Comparison of ENCODE assay signal across 1 cellular context in the genomic region with DNA sequence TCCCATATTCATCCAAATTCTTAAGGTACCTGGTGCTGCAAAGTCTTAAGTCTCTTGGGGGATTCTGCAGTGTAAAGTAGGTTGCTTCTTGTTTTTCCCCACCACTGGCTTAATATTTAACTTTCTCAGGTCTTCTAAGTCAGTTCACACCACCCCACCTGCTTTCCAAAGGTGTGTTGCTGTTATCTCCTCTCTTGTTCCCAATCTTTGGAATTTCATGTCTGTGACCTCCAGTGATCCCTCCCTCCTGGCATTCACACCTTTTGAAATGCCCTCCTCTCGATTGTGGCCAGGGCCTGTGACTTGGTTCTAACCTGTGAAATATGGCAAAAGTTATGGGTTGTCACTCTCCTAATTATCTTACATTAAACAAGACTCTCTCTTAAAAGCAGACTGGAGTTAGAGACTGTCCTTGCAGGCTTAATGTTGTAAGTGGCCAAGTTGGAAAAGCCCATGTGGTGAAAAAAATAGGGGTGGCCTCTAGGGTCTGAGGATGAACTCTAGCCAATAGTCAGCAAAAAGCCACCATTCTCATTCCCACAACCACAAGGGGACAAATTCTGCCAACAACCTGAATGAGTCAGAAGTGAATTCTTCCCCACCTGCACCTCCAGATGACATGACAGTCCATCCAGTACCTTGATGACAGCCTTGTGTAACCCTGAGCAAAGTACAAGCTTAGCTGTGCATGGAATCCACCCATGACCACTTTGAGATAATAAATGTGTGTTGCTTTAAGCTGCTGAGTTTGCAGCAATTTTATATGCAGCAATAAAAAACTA.
TF ChIP-seq lines count a peak whose summit lies in the region.

No MANE protein-coding gene starts in this region.

TF ChIP-seq in K562, 482 proteins besides CTCF, POLR2A, EP300 and RAD21:
- TF ChIP-seq, protein P1, sequence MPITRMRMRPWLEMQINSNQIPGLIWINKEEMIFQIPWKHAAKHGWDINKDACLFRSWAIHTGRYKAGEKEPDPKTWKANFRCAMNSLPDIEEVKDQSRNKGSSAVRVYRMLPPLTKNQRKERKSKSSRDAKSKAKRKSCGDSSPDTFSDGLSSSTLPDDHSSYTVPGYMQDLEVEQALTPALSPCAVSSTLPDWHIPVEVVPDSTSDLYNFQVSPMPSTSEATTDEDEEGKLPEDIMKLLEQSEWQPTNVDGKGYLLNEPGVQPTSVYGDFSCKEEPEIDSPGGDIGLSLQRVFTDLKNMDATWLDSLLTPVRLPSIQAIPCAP (CRISPR knock-in tag; IDR thresholded peaks at IDR 0.05; ENCODE audit: borderline replicate concordance): no peak
- TF ChIP-seq, protein P2, sequence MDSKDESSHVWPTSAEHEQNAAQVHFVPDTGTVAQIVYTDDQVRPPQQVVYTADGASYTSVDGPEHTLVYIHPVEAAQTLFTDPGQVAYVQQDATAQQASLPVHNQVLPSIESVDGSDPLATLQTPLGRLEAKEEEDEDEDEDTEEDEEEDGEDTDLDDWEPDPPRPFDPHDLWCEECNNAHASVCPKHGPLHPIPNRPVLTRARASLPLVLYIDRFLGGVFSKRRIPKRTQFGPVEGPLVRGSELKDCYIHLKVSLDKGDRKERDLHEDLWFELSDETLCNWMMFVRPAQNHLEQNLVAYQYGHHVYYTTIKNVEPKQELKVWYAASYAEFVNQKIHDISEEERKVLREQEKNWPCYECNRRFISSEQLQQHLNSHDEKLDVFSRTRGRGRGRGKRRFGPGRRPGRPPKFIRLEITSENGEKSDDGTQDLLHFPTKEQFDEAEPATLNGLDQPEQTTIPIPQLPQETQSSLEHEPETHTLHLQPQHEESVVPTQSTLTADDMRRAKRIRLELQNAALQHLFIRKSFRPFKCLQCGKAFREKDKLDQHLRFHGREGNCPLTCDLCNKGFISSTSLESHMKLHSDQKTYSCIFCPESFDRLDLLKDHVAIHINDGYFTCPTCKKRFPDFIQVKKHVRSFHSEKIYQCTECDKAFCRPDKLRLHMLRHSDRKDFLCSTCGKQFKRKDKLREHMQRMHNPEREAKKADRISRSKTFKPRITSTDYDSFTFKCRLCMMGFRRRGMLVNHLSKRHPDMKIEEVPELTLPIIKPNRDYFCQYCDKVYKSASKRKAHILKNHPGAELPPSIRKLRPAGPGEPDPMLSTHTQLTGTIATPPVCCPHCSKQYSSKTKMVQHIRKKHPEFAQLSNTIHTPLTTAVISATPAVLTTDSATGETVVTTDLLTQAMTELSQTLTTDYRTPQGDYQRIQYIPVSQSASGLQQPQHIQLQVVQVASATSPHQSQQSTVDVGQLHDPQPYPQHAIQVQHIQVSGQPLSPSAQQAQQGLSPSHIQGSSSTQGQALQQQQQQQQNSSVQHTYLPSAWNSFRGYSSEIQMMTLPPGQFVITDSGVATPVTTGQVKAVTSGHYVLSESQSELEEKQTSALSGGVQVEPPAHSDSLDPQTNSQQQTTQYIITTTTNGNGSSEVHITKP (IDR thresholded peaks at IDR 0.05; ENCODE audit: partially characterized antibody): peak; percentile 94
- no peak for TF ChIP-seq DNMT1 (IDR thresholded peaks at IDR 0.05)
- no peak for TF ChIP-seq SMAD2 (IDR thresholded peaks at IDR 0.05; ENCODE audit: low read depth, low read length)
TF ChIP-seq in K562: peak in this region for 1.
